Comparison of ENCODE assay signal across 24 cellular contexts in genomic region chr3:139954146-139954545, GRCh38. TPM values are rescaled to one million over a fixed set of nuclear protein-coding genes. Genes with fewer than 3 reads are reported as not detected.
A peak's percentile ranks its signal among the peaks of the same experiment; 100 is the strongest.
DNase-seq lines count a peak whose midpoint lies in the region; ATAC-seq and TF ChIP-seq lines count a peak whose summit lies in the region.
"Had no signal": no experiment of that assay in that cellular context is flagged by ENCODE, and none has a peak within 500 bp of the region (broad histone marks: within the 10 kb centered on the region; RNA-seq: fewer than 3 reads in every experiment).

No MANE protein-coding gene starts in this region.

- no peaks in the 10 kb centered on the region for H3K79me1 ChIP-seq in trophoblast cell (ENCODE audit: low read length)

- H3K36me3 ChIP-seq in right atrium auricular region (no peaks in the 10 kb centered on the region), RWPE2 (ENCODE audit: low read depth) (no peaks in the 10 kb centered on the region), trophoblast cell (ENCODE audit: control insufficient read depth in 1 of 2, insufficient read depth in 2 of 2, low read length in 2 of 2) (no peaks in the 10 kb centered on the region)
- H3K36me3 ChIP-seq: BE2C, BLaER1 had no signal

- no peak overlapping the region for H4K12ac ChIP-seq in trophoblast cell (ENCODE audit: low read depth, low read length)

- H3K9me3 ChIP-seq in right atrium auricular region (no peaks in the 10 kb centered on the region), RWPE2 (ENCODE audit: severe bottlenecking) (no peaks in the 10 kb centered on the region), trophoblast cell (ENCODE audit: insufficient read depth, low read depth, low read length) (no peaks in the 10 kb centered on the region)
- H3K9me3 ChIP-seq: BE2C, BLaER1 had no signal

- H3K4me1 ChIP-seq in right atrium auricular region (no peaks in the 10 kb centered on the region), RWPE2 (ENCODE audit: insufficient read depth, poor library complexity, severe bottlenecking) (peaks cover 6% of the 10 kb centered on the region), trophoblast cell (ENCODE audit: control insufficient read depth in 1 of 2, insufficient read depth in 2 of 2, low read length in 2 of 2) (peaks cover under 1 to 6% of the 10 kb centered on the region in 2 experiments)
- H3K4me1 ChIP-seq: BE2C, BLaER1 had no signal

- DNase-seq in Right ventricle myocardium inferior (ENCODE audit: missing footprints) = no peak
- DNase-seq in left cardiac atrium = no peak
- no peak for DNase-seq in left ventricle myocardium superior
- DNase-seq in right atrium auricular region (ENCODE audit: low spot score) = no peak
- no peak for DNase-seq in RWPE2 (ENCODE audit: low spot score)
- DNase-seq in trophoblast cell = no peak
- DNase-seq in activated CD4-positive, alpha-beta T cell treated with anti-CD3 and anti-CD28 coated beads, Interleukin-2, amount 50 U/mL, for 48 hours = no peak
- DNase-seq: 8988T; ACHN; BE2C; C1 segment of cervical spinal cord; CD4-positive, alpha-beta memory T cell; CD4-positive, CD25-positive, alpha-beta regulatory T cell; CD8-positive, alpha-beta memory T cell; COR-L47; DMS 273 treated with DMSO at 0.1 percent for 48 hours; DMS153; DND-41; EL; GDM1 had no signal

- no peak overlapping the region for H3K14ac ChIP-seq in trophoblast cell (ENCODE audit: low read length)

- no peaks in the 10 kb centered on the region for H3K79me2 ChIP-seq in trophoblast cell (ENCODE audit: control insufficient read depth, insufficient read depth, low read length, poor library complexity)

- H3K4ac ChIP-seq in trophoblast cell (ENCODE audit: low read depth, low read length) = no peak overlapping the region

- H3K4me3 ChIP-seq in right atrium auricular region = no peak overlapping the region
- no peak overlapping the region for H3K4me3 ChIP-seq in RWPE2 (ENCODE audit: severe bottlenecking)
- H3K4me3 ChIP-seq in trophoblast cell (ENCODE audit: low read depth, low read length) = no peak overlapping the region
- H3K4me3 ChIP-seq: BLaER1, GM12878 had no signal

- no peak overlapping the region for H3K9ac ChIP-seq in trophoblast cell (ENCODE audit: low read length)
- H3K9ac ChIP-seq: BLaER1 had no signal

- no peak overlapping the region for H2BK120ac ChIP-seq in trophoblast cell (ENCODE audit: insufficient read depth, low read length, poor library complexity)

- H3K4me2 ChIP-seq in trophoblast cell (ENCODE audit: low read length) = no peak overlapping the region
- H3K4me2 ChIP-seq: BLaER1 had no signal

- TF ChIP-seq CTCF in right atrium auricular region (IDR thresholded peaks at IDR 0.05) (no peak), RWPE2 (IDR thresholded peaks at IDR 0.05; ENCODE audit: poor library complexity, severe bottlenecking) (no peak)

- H4K8ac ChIP-seq in trophoblast cell (ENCODE audit: low read depth, low read length) = no peak overlapping the region

- H2AK5ac ChIP-seq in trophoblast cell (ENCODE audit: low read length) = no peak overlapping the region

- no peak overlapping the region for H3K18ac ChIP-seq in trophoblast cell (ENCODE audit: low read length)

- H3K27me3 ChIP-seq in right atrium auricular region = no peaks in the 10 kb centered on the region
- H3K27me3 ChIP-seq in RWPE2 (ENCODE audit: insufficient read depth, poor library complexity, severe bottlenecking) = no peaks in the 10 kb centered on the region
- H3K27me3 ChIP-seq in trophoblast cell (ENCODE audit: insufficient read depth, low read length) = no peaks in the 10 kb centered on the region
- H3K27me3 ChIP-seq: BE2C, BLaER1 had no signal

- peak overlapping the region; percentile 34 for H3K23ac ChIP-seq in trophoblast cell (ENCODE audit: low read length)

- no peak overlapping the region for H2BK5ac ChIP-seq in trophoblast cell (ENCODE audit: low read depth, low read length, poor library complexity)

- H2AFZ ChIP-seq in trophoblast cell (ENCODE audit: insufficient read depth, low read length, poor library complexity) = no peak overlapping the region

- ATAC-seq in Right ventricle myocardium inferior = peak; percentile 37
- no peak for ATAC-seq in left cardiac atrium
- ATAC-seq in left ventricle myocardium superior = peak; percentile 38
- ATAC-seq in RWPE2 (ENCODE audit: low read depth) = no peak
- no peak for ATAC-seq in HG02840 (IDR thresholded peaks at IDR 0.05; ENCODE audit: low FRiP score, unreplicated experiment)
- ATAC-seq: GM12878 had no signal

- intact Hi-C loops in Right ventricle myocardium inferior (cut with DNase I) (no loop called here), left cardiac atrium (cut with DNase I) (no loop called here), left ventricle myocardium superior (cut with micrococcal nuclease) (no loop called here)

- no CpG with 5 or more reads among the region's 1 CpG for WGBS in trophoblast cell (ENCODE audit: extremely low coverage, insufficient coverage, insufficient read length)

- no peak overlapping the region for H3K27ac ChIP-seq in right atrium auricular region
- peak overlapping the region; percentile 19 for H3K27ac ChIP-seq in RWPE2 (ENCODE audit: poor library complexity, severe bottlenecking)
- H3K27ac ChIP-seq in trophoblast cell (ENCODE audit: low read depth, low read length) = no peak overlapping the region
- H3K27ac ChIP-seq: BLaER1 had no signal

- no peak overlapping the region for H4K91ac ChIP-seq in trophoblast cell (ENCODE audit: low read depth, low read length)

- no peak overlapping the region for H2BK12ac ChIP-seq in trophoblast cell (ENCODE audit: low read length)

RNA-seq across cellular contexts. Expression of gene CLSTN2, which starts 19.2 kb away (rescaled TPM):
- total RNA-seq in Right ventricle myocardium inferior = 8.4 TPM
- total RNA-seq in left cardiac atrium = 10 to 100 TPM; 22.9 to 26.6 TPM
- total RNA-seq in left ventricle myocardium superior = 4.9 TPM
- 10 to 100 TPM; 13.6 to 28.3 TPM for total RNA-seq in right atrium auricular region
- polyA plus RNA-seq in trophoblast cell (2013) = 31.7 and 34.3 TPM in 2 replicates
- total RNA-seq: CD4-positive, alpha-beta memory T cell; CD4-positive, CD25-positive, alpha-beta regulatory T cell; CD8-positive, alpha-beta memory T cell had no signal
- polyA plus RNA-seq: CD14-positive monocyte; CD4-positive, alpha-beta memory T cell; CD4-positive, CD25-positive, alpha-beta regulatory T cell; CD8-positive, alpha-beta memory T cell had no signal

Comparison
In these comparisons a context has a peak if more than half of its experiments do, and no peak if none do; other contexts are left out.
1. ATAC-seq: peak in Right ventricle myocardium inferior (single experiment) and left ventricle myocardium superior (single experiment); none in left cardiac atrium (0 of 2), RWPE2 (single experiment) and HG02840 (single experiment).